In genomic region chr1:200887772-200888348, GRCh38 we compare ENCODE assay signal across 13 cellular contexts. TPM values are rescaled to one million over a fixed set of nuclear protein-coding genes. Genes with fewer than 3 reads are reported as not detected.
DNase-seq lines count a peak whose midpoint lies in the region; ATAC-seq and TF ChIP-seq lines count a peak whose summit lies in the region.
"Had no signal": no experiment of that assay in that cellular context is flagged by ENCODE, and none has a peak within 500 bp of the region (broad histone marks: within the 10 kb centered on the region; RNA-seq: fewer than 3 reads in every experiment).

No MANE protein-coding gene starts in this region.

- H3K27ac Mint-ChIP-seq in CD8-positive, alpha-beta memory T cell = peak overlapping the region; percentile 32 to 93 (median 84)
- peak overlapping the region; percentile 5 for H3K27ac Mint-ChIP-seq in activated T-helper 17 cell treated with anti-CD3 and anti-CD28 coated beads, Interleukin-2, amount 50 U/mL, for 72 hours
- no peak overlapping the region for H3K27ac Mint-ChIP-seq in neural crest cell (ENCODE audit: unreplicated experiment)

- no peaks in the 10 kb centered on the region for H3K36me3 Mint-ChIP-seq in CD8-positive, alpha-beta memory T cell
- H3K36me3 Mint-ChIP-seq in activated T-helper 17 cell treated with anti-CD3 and anti-CD28 coated beads, Interleukin-2, amount 50 U/mL, for 72 hours (ENCODE audit: low read depth) = no peaks in the 10 kb centered on the region
- H3K36me3 Mint-ChIP-seq in neural crest cell (ENCODE audit: low read depth) = no peaks in the 10 kb centered on the region

- H3K4me1 ChIP-seq in CD8-positive, alpha-beta memory T cell (ENCODE audit: insufficient read depth, low read length) = peaks cover 51% of the 10 kb centered on the region

- H3K27me3 Mint-ChIP-seq in CD8-positive, alpha-beta memory T cell = peaks cover 11 to 12% of the 10 kb centered on the region in 2 donors
- H3K27me3 Mint-ChIP-seq in activated T-helper 17 cell treated with anti-CD3 and anti-CD28 coated beads, Interleukin-2, amount 50 U/mL, for 72 hours = peaks cover 9% of the 10 kb centered on the region
- no peaks in the 10 kb centered on the region for H3K27me3 Mint-ChIP-seq in neural crest cell (ENCODE audit: low read depth)

- peak overlapping the region; percentile 42 to 93 (median 72) for H3K4me3 Mint-ChIP-seq in CD8-positive, alpha-beta memory T cell
- peak overlapping the region; percentile 43 for H3K4me3 Mint-ChIP-seq in activated T-helper 17 cell treated with anti-CD3 and anti-CD28 coated beads, Interleukin-2, amount 50 U/mL, for 72 hours
- peak overlapping the region; percentile 16 for H3K4me3 Mint-ChIP-seq in neural crest cell

- DNase-seq in CD8-positive, alpha-beta memory T cell = no peak
- DNase-seq in neural crest cell (ENCODE audit: low read depth, low spot score) (no peak), AG08395 (ENCODE audit: low spot score) (no peak), superior temporal gyrus (ENCODE audit: extremely low spot score) (no peak)
- DNase-seq: anterior cingulate cortex had no signal

- no peak for TF ChIP-seq CTCF in neural crest cell (conservative IDR thresholded peaks at IDR 0.05)

- H3K4me3 ChIP-seq in CD8-positive, alpha-beta memory T cell (ENCODE audit: low read length) = peak overlapping the region; percentile 1
- H3K4me3 ChIP-seq: mucosa of descending colon had no signal

- H3K9me3 Mint-ChIP-seq in CD8-positive, alpha-beta memory T cell = no peaks in the 10 kb centered on the region
- H3K9me3 Mint-ChIP-seq in activated T-helper 17 cell treated with anti-CD3 and anti-CD28 coated beads, Interleukin-2, amount 50 U/mL, for 72 hours = no peaks in the 10 kb centered on the region
- H3K9me3 Mint-ChIP-seq in neural crest cell = no peaks in the 10 kb centered on the region

- POLR2A ChIA-PET in CD8-positive, alpha-beta memory T cell (lab: Charles Lee) = interaction anchor here (1.1 to 1.8 kb wide), 4 partner anchors 10 to 18 kb away, joined by 3 to 8 read pairs (median 5); no protein-coding TSS in a partner anchor

- peaks cover 58 to 79% (median 71%) of the 10 kb centered on the region in 3 donors for H3K4me1 Mint-ChIP-seq in CD8-positive, alpha-beta memory T cell
- peaks cover 26% of the 10 kb centered on the region for H3K4me1 Mint-ChIP-seq in activated T-helper 17 cell treated with anti-CD3 and anti-CD28 coated beads, Interleukin-2, amount 50 U/mL, for 72 hours
- H3K4me1 Mint-ChIP-seq in neural crest cell = peaks cover 47% of the 10 kb centered on the region

- no peaks in the 10 kb centered on the region for H3K9me3 ChIP-seq in CD8-positive, alpha-beta memory T cell (ENCODE audit: low read length)
- H3K9me3 ChIP-seq: mucosa of descending colon had no signal

- CTCF ChIA-PET in CD8-positive, alpha-beta memory T cell (lab: Charles Lee) = interaction anchor here (0.7 to 2.0 kb wide), 8 partner anchors 8 to 266 kb away, joined by 3 to 8 read pairs (median 6); no protein-coding TSS in a partner anchor

- H3K36me3 ChIP-seq in CD8-positive, alpha-beta memory T cell (ENCODE audit: insufficient read depth, low read length) = no peaks in the 10 kb centered on the region
- H3K36me3 ChIP-seq: WERI-Rb-1 had no signal

- H3K27ac ChIP-seq in CD8-positive, alpha-beta memory T cell (ENCODE audit: low read depth, low read length) = no peak overlapping the region
- H3K27ac ChIP-seq: WERI-Rb-1 had no signal

- peak; percentile 7 for ATAC-seq in HG02938 (IDR thresholded peaks at IDR 0.05; ENCODE audit: unreplicated experiment)
- ATAC-seq in activated T-helper 17 cell treated with anti-CD3 and anti-CD28 coated beads, Interleukin-2, amount 50 U/mL, for 72 hours (replicated peaks) = no peak
- no peak for ATAC-seq in HG03280 (IDR thresholded peaks at IDR 0.05; ENCODE audit: unreplicated experiment)
- ATAC-seq: HCT116 had no signal

- peaks cover 5% of the 10 kb centered on the region for H3K27me3 ChIP-seq in CD8-positive, alpha-beta memory T cell (ENCODE audit: insufficient read depth, low read length, poor library complexity, severe bottlenecking)

RNA-seq across cellular contexts. Expression of gene INAVA, which starts 6.8 kb away (rescaled TPM):
- under 1 TPM; 0.09 to 0.24 TPM for total RNA-seq in CD8-positive, alpha-beta memory T cell
- polyA plus RNA-seq in CD8-positive, alpha-beta memory T cell = 0.37 TPM
- under 1 TPM; 0.13 to 0.19 TPM for total RNA-seq in activated T-helper 17 cell treated with anti-CD3 and anti-CD28 coated beads, Interleukin-2, amount 50 U/mL, for 72 hours
- 50.4 and 51.8 TPM in 2 replicates for total RNA-seq in neural crest cell

RNA-seq across cellular contexts. Expression of gene GPR25, which starts 15.1 kb away (rescaled TPM):
- under 1 TPM; 0.18 to 0.44 TPM for total RNA-seq in CD8-positive, alpha-beta memory T cell
- polyA plus RNA-seq in CD8-positive, alpha-beta memory T cell = 34.0 TPM
- total RNA-seq in activated T-helper 17 cell treated with anti-CD3 and anti-CD28 coated beads, Interleukin-2, amount 50 U/mL, for 72 hours = 1 to 10 TPM in 1 of 2 donors, not detected in 1; 1.8 TPM
- total RNA-seq in neural crest cell = not detected in 2 replicates
- total RNA-seq: epithelial cell of proximal tubule, mucosa of descending colon had no signal
- polyA plus RNA-seq: keratinocyte had no signal

Comparison
In these comparisons a context has a peak if more than half of its experiments do, and no peak if none do; other contexts are left out.
1. H3K4me3 Mint-ChIP-seq: peak in every context shown above with its lines; median percentile 72 in CD8-positive, alpha-beta memory T cell; 43 in activated T-helper 17 cell treated with anti-CD3 and anti-CD28 coated beads, Interleukin-2, amount 50 U/mL, for 72 hours; 16 in neural crest cell.
2. RNA of gene INAVA, which starts 6.8 kb away (total RNA-seq): 50.4 to 51.8 TPM in neural crest cell; 0.09 to 0.24 TPM in CD8-positive, alpha-beta memory T cell and 0.13 to 0.19 TPM in activated T-helper 17 cell treated with anti-CD3 and anti-CD28 coated beads, Interleukin-2, amount 50 U/mL, for 72 hours; every median in the first group is over 10 times any median in the second.